ENCODE assay signal across 9 cellular contexts in genomic region chr5:27472000-27472763, GRCh38.
DNase-seq lines count a peak whose midpoint lies in the region; ATAC-seq and TF ChIP-seq lines count a peak whose summit lies in the region.
"Had no signal": no experiment of that assay in that cellular context is flagged by ENCODE, and none has a peak within 500 bp of the region (broad histone marks: within the 10 kb centered on the region; RNA-seq: fewer than 3 reads in every experiment).

No MANE protein-coding gene starts in this region.

- H3K4me2 ChIP-seq in GM23338: peak overlapping the region; percentile 79
- no peak overlapping the region for H3K4me2 ChIP-seq in MM.1S (ENCODE audit: low read depth, low read length)

- peaks cover 32% of the 10 kb centered on the region for H3K9me3 Mint-ChIP-seq in GM23338
- H3K9me3 Mint-ChIP-seq in immature natural killer cell: peaks cover 2 to 48% (median 23%) of the 10 kb centered on the region in 6 donors

- H3K9me2 ChIP-seq in GM23338 (ENCODE audit: insufficient read depth): no peaks in the 10 kb centered on the region
- no peaks in the 10 kb centered on the region for H3K9me2 ChIP-seq in MM.1S (replicated peaks; ENCODE audit: insufficient read depth, low read length)

- H3K9ac ChIP-seq in MM.1S (ENCODE audit: low read length): no peak overlapping the region

- H3K27me3 ChIP-seq in GM23338 (ENCODE audit: insufficient read depth) (no peaks in the 10 kb centered on the region), MM.1S (replicated peaks; ENCODE audit: insufficient read depth, low read length) (no peaks in the 10 kb centered on the region)

- H3K36me3 ChIP-seq in GM23338 (ENCODE audit: insufficient read depth): peaks cover 30% of the 10 kb centered on the region
- no peaks in the 10 kb centered on the region for H3K36me3 ChIP-seq in MM.1S (replicated peaks; ENCODE audit: insufficient read depth, low read length)

- H3K4me3 ChIP-seq in GM23338 (peak overlapping the region; percentile 85), MM.1S (ENCODE audit: low read length) (no peak overlapping the region)

- TF ChIP-seq CTCF in GM23338 (conservative IDR thresholded peaks at IDR 0.05; ENCODE audit: low read depth in 2 of 2) (no peak), MM.1S (IDR thresholded peaks at IDR 0.05; ENCODE audit: low read length) (no peak)

- peaks cover 49% of the 10 kb centered on the region for H3K79me2 ChIP-seq in GM23338 (replicated peaks; ENCODE audit: insufficient read depth)
- no peaks in the 10 kb centered on the region for H3K79me2 ChIP-seq in MM.1S (ENCODE audit: low read length)

- peaks cover 24% of the 10 kb centered on the region; the same call in 2 of the 3 replicates for H3K4me1 Mint-ChIP-seq in GM23338
- H3K4me1 Mint-ChIP-seq in immature natural killer cell: no peaks in the 10 kb centered on the region
- H3K4me1 Mint-ChIP-seq: B cell had no signal

- H3K4me1 ChIP-seq in GM23338 (ENCODE audit: insufficient read depth) (peaks cover 13% of the 10 kb centered on the region; the same call in 1 of the 2 replicates), MM.1S (ENCODE audit: low read length) (peaks cover 11% of the 10 kb centered on the region)

- peaks cover 3% of the 10 kb centered on the region; the same call in 1 of the 2 replicates for H4K20me1 ChIP-seq in GM23338 (replicated peaks; ENCODE audit: insufficient read depth)
- no peaks in the 10 kb centered on the region for H4K20me1 ChIP-seq in MM.1S (ENCODE audit: insufficient read depth, low read length)

- peak; percentile 99 for ATAC-seq in GM23338

- no peaks in the 10 kb centered on the region for H3K9me3 ChIP-seq in MM.1S (replicated peaks; ENCODE audit: insufficient read depth, low read length)

- H3K27ac Mint-ChIP-seq in GM23338 (peak overlapping the region; percentile 99), immature natural killer cell (no peak overlapping the region)
- H3K27ac Mint-ChIP-seq: B cell had no signal

- H2AFZ ChIP-seq in GM23338 (no peak overlapping the region), MM.1S (ENCODE audit: low read length) (no peak overlapping the region)

- DNase-seq in NCI-H526 (lab: John Stamatoyannopoulos, UW): peak; percentile 27 to 35
- DNase-seq in NCI-H526 treated with DMSO at 0.1 percent for 48 hours (lab: John Stamatoyannopoulos, UW): no peak
- peak; percentile 96 for DNase-seq in GM23338 (ENCODE audit: low spot score)
- DNase-seq in MM.1S: peak; percentile 35
- DNase-seq in cerebellar cortex (ENCODE audit: low spot score): peak; percentile 90
- no peak for DNase-seq in SW 1271 (lab: John Stamatoyannopoulos, UW)
- no peak for DNase-seq in immature natural killer cell
- no peak for DNase-seq in mucosa of gallbladder (ENCODE audit: low spot score)

- peak overlapping the region; percentile 97 for H3K4me3 Mint-ChIP-seq in GM23338
- H3K4me3 Mint-ChIP-seq in immature natural killer cell: no peak overlapping the region
- H3K4me3 Mint-ChIP-seq: B cell had no signal

- 0 out of 2 replicates have a peak, but pooled peaks cover 4% of the 10 kb centered on the region for H3F3A ChIP-seq in GM23338 (replicated peaks; ENCODE audit: low read depth)
- H3F3A ChIP-seq in MM.1S (ENCODE audit: insufficient read depth, low read length): no peaks in the 10 kb centered on the region

- H3K27me3 Mint-ChIP-seq in GM23338 (ENCODE audit: insufficient read depth, low read depth, poor library complexity): peaks cover 13% of the 10 kb centered on the region
- H3K27me3 Mint-ChIP-seq in immature natural killer cell (ENCODE audit: low read depth in 3 of 3): no peaks in the 10 kb centered on the region
- H3K27me3 Mint-ChIP-seq: B cell had no signal

- H3K27ac ChIP-seq in GM23338 (ENCODE audit: low read depth): peak overlapping the region; percentile 93
- H3K27ac ChIP-seq in MM.1S (ENCODE audit: low read length): no peak overlapping the region

- H3K36me3 Mint-ChIP-seq in GM23338 (ENCODE audit: low read depth) (peaks cover 41% of the 10 kb centered on the region), immature natural killer cell (no peaks in the 10 kb centered on the region)

TF ChIP-seq in GM23338, 12 proteins besides CTCF, POLR2A, EP300 and RAD21:
- peak; percentile 98 for TF ChIP-seq POLR2AphosphoS5 (IDR thresholded peaks at IDR 0.05; ENCODE audit: low read depth)
- TF ChIP-seq REST (IDR thresholded peaks at IDR 0.05; ENCODE audit: unreplicated experiment): no peak
- no peak for TF ChIP-seq ZNF331 (CRISPR knock-in tag; IDR thresholded peaks at IDR 0.05; ENCODE audit: low read depth)

Comparison
In these comparisons a context has a peak if more than half of its experiments do, and no peak if none do; other contexts are left out.
1. DNase-seq: peak in NCI-H526 (2 of 2), GM23338 (single experiment), MM.1S (single experiment) and cerebellar cortex (single experiment); none in NCI-H526 treated with DMSO at 0.1 percent for 48 hours (single experiment), SW 1271 (0 of 2), immature natural killer cell (0 of 3) and mucosa of gallbladder (single experiment).